32 cellular contexts compared by ENCODE assay signal in genomic region chr15:34019369-34019990, GRCh38. TPM values are rescaled to one million over a fixed set of nuclear protein-coding genes. Genes with fewer than 3 reads are reported as not detected.
"Had no signal": no experiment of that assay in that cellular context is flagged by ENCODE, and none has a peak within 500 bp of the region (broad histone marks: within the 10 kb centered on the region; RNA-seq: fewer than 3 reads in every experiment).

No MANE protein-coding gene starts in this region.

- H3K4me3 Mint-ChIP-seq: dendritic cell treated with granulocyte-macrophage colony-stimulating factor and Interleukin-4, amounts not matched to agents 40 ng/mL and 50 ng/mL, for 4 days; endodermal cell; memory B cell; stimulated activated naive B cell treated with anti-CD40 and anti-IgM and Interleukin-4, amounts not matched to agents 10 μg/mL and 1 μg/mL and 100 μg/mL, for 72 hours; WTC11 had no signal

- H3K36me3 ChIP-seq: esophagus muscularis mucosa, heart right ventricle, pancreas, prostate gland, sigmoid colon, stomach, thyroid gland, upper lobe of left lung, vagina had no signal

- DNase-seq: activated CD4-positive, alpha-beta T cell treated with anti-CD3 and anti-CD28 coated beads for 1 hour; activated CD8-positive, alpha-beta memory T cell treated with anti-CD3 and anti-CD28 coated beads, Interleukin-2, amount 10 ng/mL, durations not matched to agents 7 days and 5 days; activated CD8-positive, alpha-beta T cell treated with anti-CD3 and anti-CD28 coated beads, Interleukin-2, amount 10 ng/mL, durations not matched to agents 7 days and 5 days; activated effector memory CD4-positive, alpha-beta T cell treated with anti-CD3 and anti-CD28 coated beads, Interleukin-2, amount 50 U/mL, for 16 hours; activated naive CD4-positive, alpha-beta T cell treated with anti-CD3 and anti-CD28 coated beads, Interleukin-2, amount 10 ng/mL, durations not matched to agents 7 days and 5 days; amniotic stem cell; endodermal cell; foreskin melanocyte; heart right ventricle; midbrain; naive thymus-derived CD4-positive, alpha-beta T cell; pancreas; retina; sigmoid colon; small intestine; stimulated activated CD4-positive, alpha-beta T cell treated with anti-CD3 and anti-CD28 coated beads, Interleukin-4, amount 100 ng/mL, for 4 hours; stimulated activated CD8-positive, alpha-beta memory T cell treated with anti-CD3 and anti-CD28 coated beads, Interleukin-4, amount 100 ng/mL, for 48 hours; stimulated activated naive B cell treated with anti-CD40 and anti-IgM and Interleukin-4, amounts not matched to agents 10 μg/mL and 1 μg/mL and 100 μg/mL, for 72 hours; stomach; T-helper 2 cell; thyroid gland; upper lobe of left lung had no signal

- H3K4me3 ChIP-seq: esophagus muscularis mucosa, heart right ventricle, pancreas, prostate gland, sigmoid colon, stomach, thyroid gland, upper lobe of left lung, vagina had no signal

- H3K27me3 Mint-ChIP-seq: activated naive CD4-positive, alpha-beta T cell treated with anti-CD3 and anti-CD28 coated beads, Interleukin-2, amount 10 ng/mL, durations not matched to agents 7 days and 5 days; central memory CD8-positive, alpha-beta T cell; dendritic cell treated with granulocyte-macrophage colony-stimulating factor and Interleukin-4, amounts not matched to agents 40 ng/mL and 50 ng/mL, for 4 days; memory B cell; stimulated activated naive B cell treated with anti-CD40 and anti-IgM and Interleukin-4, amounts not matched to agents 10 μg/mL and 1 μg/mL and 100 μg/mL, for 72 hours had no signal

- H3K9me3 ChIP-seq: esophagus muscularis mucosa, pancreas, prostate gland, sigmoid colon, stomach, thyroid gland, upper lobe of left lung, vagina had no signal

- H3K9me3 Mint-ChIP-seq: central memory CD8-positive, alpha-beta T cell; memory B cell; stimulated activated naive B cell treated with anti-CD40 and anti-IgM and Interleukin-4, amounts not matched to agents 10 μg/mL and 1 μg/mL and 100 μg/mL, for 72 hours had no signal

- ATAC-seq: heart right ventricle; naive thymus-derived CD4-positive, alpha-beta T cell; pancreas; stimulated activated naive B cell treated with anti-CD40 and anti-IgM and Interleukin-4, amounts not matched to agents 10 μg/mL and 1 μg/mL and 100 μg/mL, for 72 hours; WTC11 had no signal

- H3K27ac Mint-ChIP-seq: dendritic cell treated with granulocyte-macrophage colony-stimulating factor and Interleukin-4, amounts not matched to agents 40 ng/mL and 50 ng/mL, for 4 days; endodermal cell; memory B cell; stimulated activated naive B cell treated with anti-CD40 and anti-IgM and Interleukin-4, amounts not matched to agents 10 μg/mL and 1 μg/mL and 100 μg/mL, for 72 hours; WTC11 had no signal

- H3K4me1 Mint-ChIP-seq: memory B cell had no signal

- H3K27me3 ChIP-seq: esophagus muscularis mucosa, heart right ventricle, pancreas, sigmoid colon, stomach, thyroid gland, upper lobe of left lung, vagina had no signal

- H3K4me1 ChIP-seq: esophagus muscularis mucosa, heart right ventricle, prostate gland, sigmoid colon, upper lobe of left lung, vagina had no signal

- H3K27ac ChIP-seq: esophagus muscularis mucosa, heart right ventricle, pancreas, prostate gland, sigmoid colon, stomach, thyroid gland, upper lobe of left lung, vagina had no signal

RNA-seq across cellular contexts. Expression of gene CHRM5, which starts 51.2 kb away (rescaled TPM):
- total RNA-seq: activated CD8-positive, alpha-beta memory T cell treated with anti-CD3 and anti-CD28 coated beads, Interleukin-2, amount 10 ng/mL, durations not matched to agents 7 days and 5 days; activated CD8-positive, alpha-beta T cell treated with anti-CD3 and anti-CD28 coated beads, Interleukin-2, amount 10 ng/mL, durations not matched to agents 7 days and 5 days; endodermal cell; esophagus muscularis mucosa; glomerular endothelial cell; heart right ventricle; kidney epithelial cell; lower leg skin; naive thymus-derived CD4-positive, alpha-beta T cell; pancreas; sigmoid colon; stomach; thyroid gland; vagina; WTC11 had no signal
- polyA plus RNA-seq: heart right ventricle, pancreas, small intestine, stomach had no signal
